In genomic region chr20:44959896-44960852, GRCh38 we compare ENCODE assay signal across 1 cellular context.
TF ChIP-seq lines count a peak whose summit lies in the region.

A gene with protein sequence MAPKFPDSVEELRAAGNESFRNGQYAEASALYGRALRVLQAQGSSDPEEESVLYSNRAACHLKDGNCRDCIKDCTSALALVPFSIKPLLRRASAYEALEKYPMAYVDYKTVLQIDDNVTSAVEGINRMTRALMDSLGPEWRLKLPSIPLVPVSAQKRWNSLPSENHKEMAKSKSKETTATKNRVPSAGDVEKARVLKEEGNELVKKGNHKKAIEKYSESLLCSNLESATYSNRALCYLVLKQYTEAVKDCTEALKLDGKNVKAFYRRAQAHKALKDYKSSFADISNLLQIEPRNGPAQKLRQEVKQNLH (minus strand): TSS chr20:44960397. CDS start chr20:44960333, 64 bp downstream.

TF ChIP-seq in K562, 482 proteins besides CTCF, POLR2A, EP300 and RAD21 (continued from another document and continues in another):
- TF ChIP-seq CUX1 (CRISPR knock-in tag; IDR thresholded peaks at IDR 0.05) (no peak), VEZF1 (CRISPR knock-in tag; IDR thresholded peaks at IDR 0.05) (peak; percentile 62), SMARCA4 (IDR thresholded peaks at IDR 0.05) (peak; percentile 65), MECOM (CRISPR knock-in tag; IDR thresholded peaks at IDR 0.05) (no peak), DLX4 (CRISPR knock-in tag; IDR thresholded peaks at IDR 0.05) (no peak), MCM5 (IDR thresholded peaks at IDR 0.05; ENCODE audit: low read depth) (no peak), LCOR (CRISPR knock-in tag; IDR thresholded peaks at IDR 0.05) (no peak), STAT5A (IDR thresholded peaks at IDR 0.05; ENCODE audit: borderline replicate concordance, low read length) (no peak; the same call in 1 of the 2 replicates), ETV6 (IDR thresholded peaks at IDR 0.05; ENCODE audit: borderline replicate concordance in 1 of 2, low read depth in 2 of 2, low read length in 1 of 2) (no peak), ETV6 (CRISPR knock-in tag; IDR thresholded peaks at IDR 0.05; ENCODE audit: borderline replicate concordance) (no peak; the same call in 1 of the 2 replicates), RBFOX2 (IDR thresholded peaks at IDR 0.05; ENCODE audit: low read depth, low read length) (peak; percentile 95), CEBPB (tag; IDR thresholded peaks at IDR 0.05) (no peak), ESRRB (CRISPR knock-in tag; IDR thresholded peaks at IDR 0.05; ENCODE audit: borderline replicate concordance) (no peak), THRAP3 (IDR thresholded peaks at IDR 0.05; ENCODE audit: borderline replicate concordance) (no peak), TCFL5 (CRISPR knock-in tag; conservative IDR thresholded peaks at IDR 0.05) (no peak), ZNF77 (CRISPR knock-in tag; IDR thresholded peaks at IDR 0.05) (no peak), SRSF1 (IDR thresholded peaks at IDR 0.05; ENCODE audit: low read depth, low read length) (no peak), MIER1 (IDR thresholded peaks at IDR 0.05; ENCODE audit: low read depth) (no peak), ZNF3 (CRISPR knock-in tag; IDR thresholded peaks at IDR 0.05) (no peak), ZNF134 (CRISPR knock-in tag; conservative IDR thresholded peaks at IDR 0.05) (no peak), ARID2 (IDR thresholded peaks at IDR 0.05) (no peak)
- TF ChIP-seq, protein P1, sequence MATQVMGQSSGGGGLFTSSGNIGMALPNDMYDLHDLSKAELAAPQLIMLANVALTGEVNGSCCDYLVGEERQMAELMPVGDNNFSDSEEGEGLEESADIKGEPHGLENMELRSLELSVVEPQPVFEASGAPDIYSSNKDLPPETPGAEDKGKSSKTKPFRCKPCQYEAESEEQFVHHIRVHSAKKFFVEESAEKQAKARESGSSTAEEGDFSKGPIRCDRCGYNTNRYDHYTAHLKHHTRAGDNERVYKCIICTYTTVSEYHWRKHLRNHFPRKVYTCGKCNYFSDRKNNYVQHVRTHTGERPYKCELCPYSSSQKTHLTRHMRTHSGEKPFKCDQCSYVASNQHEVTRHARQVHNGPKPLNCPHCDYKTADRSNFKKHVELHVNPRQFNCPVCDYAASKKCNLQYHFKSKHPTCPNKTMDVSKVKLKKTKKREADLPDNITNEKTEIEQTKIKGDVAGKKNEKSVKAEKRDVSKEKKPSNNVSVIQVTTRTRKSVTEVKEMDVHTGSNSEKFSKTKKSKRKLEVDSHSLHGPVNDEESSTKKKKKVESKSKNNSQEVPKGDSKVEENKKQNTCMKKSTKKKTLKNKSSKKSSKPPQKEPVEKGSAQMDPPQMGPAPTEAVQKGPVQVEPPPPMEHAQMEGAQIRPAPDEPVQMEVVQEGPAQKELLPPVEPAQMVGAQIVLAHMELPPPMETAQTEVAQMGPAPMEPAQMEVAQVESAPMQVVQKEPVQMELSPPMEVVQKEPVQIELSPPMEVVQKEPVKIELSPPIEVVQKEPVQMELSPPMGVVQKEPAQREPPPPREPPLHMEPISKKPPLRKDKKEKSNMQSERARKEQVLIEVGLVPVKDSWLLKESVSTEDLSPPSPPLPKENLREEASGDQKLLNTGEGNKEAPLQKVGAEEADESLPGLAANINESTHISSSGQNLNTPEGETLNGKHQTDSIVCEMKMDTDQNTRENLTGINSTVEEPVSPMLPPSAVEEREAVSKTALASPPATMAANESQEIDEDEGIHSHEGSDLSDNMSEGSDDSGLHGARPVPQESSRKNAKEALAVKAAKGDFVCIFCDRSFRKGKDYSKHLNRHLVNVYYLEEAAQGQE (CRISPR knock-in tag; IDR thresholded peaks at IDR 0.05; ENCODE audit: low read depth) = no peak
- TF ChIP-seq, protein P2, sequence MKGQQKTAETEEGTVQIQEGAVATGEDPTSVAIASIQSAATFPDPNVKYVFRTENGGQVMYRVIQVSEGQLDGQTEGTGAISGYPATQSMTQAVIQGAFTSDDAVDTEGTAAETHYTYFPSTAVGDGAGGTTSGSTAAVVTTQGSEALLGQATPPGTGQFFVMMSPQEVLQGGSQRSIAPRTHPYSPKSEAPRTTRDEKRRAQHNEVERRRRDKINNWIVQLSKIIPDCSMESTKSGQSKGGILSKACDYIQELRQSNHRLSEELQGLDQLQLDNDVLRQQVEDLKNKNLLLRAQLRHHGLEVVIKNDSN (CRISPR knock-in tag; IDR thresholded peaks at IDR 0.05) = peak; percentile 56
- TF ChIP-seq, protein P3, sequence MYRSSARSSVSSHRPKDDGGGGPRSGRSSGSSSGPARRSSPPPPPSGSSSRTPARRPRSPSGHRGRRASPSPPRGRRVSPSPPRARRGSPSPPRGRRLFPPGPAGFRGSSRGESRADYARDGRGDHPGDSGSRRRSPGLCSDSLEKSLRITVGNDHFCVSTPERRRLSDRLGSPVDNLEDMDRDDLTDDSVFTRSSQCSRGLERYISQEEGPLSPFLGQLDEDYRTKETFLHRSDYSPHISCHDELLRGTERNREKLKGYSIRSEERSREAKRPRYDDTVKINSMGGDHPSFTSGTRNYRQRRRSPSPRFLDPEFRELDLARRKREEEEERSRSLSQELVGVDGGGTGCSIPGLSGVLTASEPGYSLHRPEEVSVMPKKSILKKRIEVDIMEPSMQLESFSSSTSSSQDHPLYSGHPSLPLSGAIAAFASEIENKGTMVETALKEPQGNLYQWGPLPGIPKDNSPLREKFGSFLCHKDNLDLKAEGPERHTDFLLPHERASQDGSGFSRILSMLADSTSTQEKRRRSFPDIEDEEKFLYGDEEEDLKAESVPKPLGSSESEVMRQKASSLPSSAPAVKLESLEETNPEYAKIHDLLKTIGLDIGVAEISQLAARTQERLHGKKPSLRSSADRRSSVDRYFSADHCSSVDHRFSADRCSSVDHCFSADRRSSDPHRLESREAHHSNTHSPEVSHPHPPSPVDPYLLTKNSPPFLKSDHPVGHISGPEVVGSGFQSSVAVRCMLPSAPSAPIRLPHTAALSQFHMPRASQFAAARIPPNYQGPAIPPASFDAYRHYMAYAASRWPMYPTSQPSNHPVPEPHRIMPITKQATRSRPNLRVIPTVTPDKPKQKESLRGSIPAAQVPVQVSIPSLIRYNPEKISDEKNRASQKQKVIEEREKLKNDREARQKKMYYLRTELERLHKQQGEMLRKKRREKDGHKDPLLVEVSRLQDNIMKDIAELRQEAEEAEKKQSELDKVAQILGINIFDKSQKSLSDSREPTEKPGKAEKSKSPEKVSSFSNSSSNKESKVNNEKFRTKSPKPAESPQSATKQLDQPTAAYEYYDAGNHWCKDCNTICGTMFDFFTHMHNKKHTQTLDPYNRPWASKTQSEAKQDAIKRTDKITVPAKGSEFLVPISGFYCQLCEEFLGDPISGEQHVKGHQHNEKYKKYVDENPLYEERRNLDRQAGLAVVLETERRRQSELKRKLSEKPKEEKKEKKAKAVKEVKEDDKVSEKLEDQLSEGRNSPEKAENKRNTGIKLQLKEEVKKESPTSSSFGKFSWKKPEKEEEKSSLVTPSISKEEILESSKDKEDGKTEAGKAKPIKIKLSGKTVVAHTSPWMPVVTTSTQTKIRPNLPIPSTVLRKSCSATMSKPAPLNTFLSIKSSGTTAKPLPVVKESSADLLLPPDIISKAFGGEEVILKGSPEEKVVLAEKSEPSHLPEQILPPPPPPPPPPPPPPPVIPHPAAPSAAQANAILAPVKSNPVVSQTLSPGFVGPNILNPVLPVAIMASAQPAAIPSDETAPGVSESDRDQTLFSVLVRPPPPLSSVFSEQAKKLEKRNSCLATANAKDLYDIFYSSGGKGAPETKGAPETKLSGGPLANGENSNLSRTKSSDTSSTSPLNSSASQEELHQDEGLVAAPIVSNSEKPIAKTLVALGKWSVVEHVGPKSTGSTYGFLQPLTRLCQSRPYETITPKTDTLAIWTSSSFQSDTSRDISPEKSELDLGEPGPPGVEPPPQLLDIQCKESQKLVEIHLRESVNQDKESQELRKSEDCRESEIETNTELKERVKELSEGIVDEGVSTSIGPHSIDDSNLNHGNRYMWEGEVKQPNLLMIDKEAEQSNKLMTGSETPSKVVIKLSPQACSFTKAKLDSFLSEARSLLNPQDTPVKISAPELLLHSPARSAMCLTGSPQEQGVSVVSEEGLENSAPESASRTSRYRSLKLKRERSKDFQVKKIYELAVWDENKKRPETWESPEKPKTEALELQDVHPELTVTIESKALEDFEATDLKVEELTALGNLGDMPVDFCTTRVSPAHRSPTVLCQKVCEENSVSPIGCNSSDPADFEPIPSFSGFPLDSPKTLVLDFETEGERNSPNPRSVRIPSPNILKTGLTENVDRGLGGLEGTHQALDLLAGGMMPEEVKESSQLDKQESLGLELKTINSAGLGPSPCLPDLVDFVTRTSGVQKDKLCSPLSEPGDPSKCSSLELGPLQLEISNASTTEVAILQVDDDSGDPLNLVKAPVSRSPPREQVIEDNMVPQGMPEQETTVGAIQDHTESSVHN (IDR thresholded peaks at IDR 0.05; ENCODE audit: borderline replicate concordance in 1 of 2, low read depth in 1 of 2) = no peak
- TF ChIP-seq, protein P4, sequence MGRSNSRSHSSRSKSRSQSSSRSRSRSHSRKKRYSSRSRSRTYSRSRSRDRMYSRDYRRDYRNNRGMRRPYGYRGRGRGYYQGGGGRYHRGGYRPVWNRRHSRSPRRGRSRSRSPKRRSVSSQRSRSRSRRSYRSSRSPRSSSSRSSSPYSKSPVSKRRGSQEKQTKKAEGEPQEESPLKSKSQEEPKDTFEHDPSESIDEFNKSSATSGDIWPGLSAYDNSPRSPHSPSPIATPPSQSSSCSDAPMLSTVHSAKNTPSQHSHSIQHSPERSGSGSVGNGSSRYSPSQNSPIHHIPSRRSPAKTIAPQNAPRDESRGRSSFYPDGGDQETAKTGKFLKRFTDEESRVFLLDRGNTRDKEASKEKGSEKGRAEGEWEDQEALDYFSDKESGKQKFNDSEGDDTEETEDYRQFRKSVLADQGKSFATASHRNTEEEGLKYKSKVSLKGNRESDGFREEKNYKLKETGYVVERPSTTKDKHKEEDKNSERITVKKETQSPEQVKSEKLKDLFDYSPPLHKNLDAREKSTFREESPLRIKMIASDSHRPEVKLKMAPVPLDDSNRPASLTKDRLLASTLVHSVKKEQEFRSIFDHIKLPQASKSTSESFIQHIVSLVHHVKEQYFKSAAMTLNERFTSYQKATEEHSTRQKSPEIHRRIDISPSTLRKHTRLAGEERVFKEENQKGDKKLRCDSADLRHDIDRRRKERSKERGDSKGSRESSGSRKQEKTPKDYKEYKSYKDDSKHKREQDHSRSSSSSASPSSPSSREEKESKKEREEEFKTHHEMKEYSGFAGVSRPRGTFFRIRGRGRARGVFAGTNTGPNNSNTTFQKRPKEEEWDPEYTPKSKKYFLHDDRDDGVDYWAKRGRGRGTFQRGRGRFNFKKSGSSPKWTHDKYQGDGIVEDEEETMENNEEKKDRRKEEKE (IDR thresholded peaks at IDR 0.05; ENCODE audit: borderline replicate concordance in 1 of 2, control insufficient read depth in 1 of 2, low read depth in 2 of 2, low read length in 1 of 2) = no peak
